ENCODE assay signal across 28 cellular contexts in genomic region chr20:43284481-43284880, GRCh38.
"Had no signal": no experiment of that assay in that cellular context is flagged by ENCODE, and none has a peak within 500 bp of the region (broad histone marks: within the 10 kb centered on the region; RNA-seq: fewer than 3 reads in every experiment).

No MANE protein-coding gene starts in this region.

- DNase-seq: hypothalamus; immature natural killer cell; kidney; left colon; left lung; lower lobe of right lung; mammary epithelial cell; mesenchymal stem cell; naive thymus-derived CD8-positive, alpha-beta T cell; pancreas; posterior cingulate gyrus; psoas muscle; stimulated activated CD4-positive, alpha-beta T cell treated with anti-CD3 and anti-CD28 coated beads, Interleukin-12 subunit alpha, Interleukin-12 subunit beta, amount 100 ng/mL, for 4 hours; stimulated activated CD4-positive, alpha-beta T cell treated with anti-CD3 and anti-CD28 coated beads, Interleukin-15, amount 100 ng/mL, for 24 hours; stimulated activated CD4-positive, alpha-beta T cell treated with anti-CD3 and anti-CD28 coated beads, Interleukin-2, amount 100 ng/mL, for 24 hours; stimulated activated CD4-positive, alpha-beta T cell treated with anti-CD3 and anti-CD28 coated beads, Interleukin-4, amount 100 ng/mL, for 1 hour; stimulated activated naive B cell treated with anti-CD40 and anti-IgM and Interleukin-4, amounts not matched to agents 10 μg/mL and 1 μg/mL and 100 μg/mL, for 72 hours; stimulated activated naive CD8-positive, alpha-beta T cell treated with anti-CD3 and anti-CD28 coated beads, Interleukin-15, Interleukin-2, amounts not matched to agents 100 U/mL and 50 U/mL, for 24 hours; stomach; testis; thyroid gland; transverse colon; upper lobe of left lung had no signal

- H3K36me3 Mint-ChIP-seq: immature natural killer cell; naive thymus-derived CD8-positive, alpha-beta T cell; stimulated activated naive B cell treated with anti-CD40 and anti-IgM and Interleukin-4, amounts not matched to agents 10 μg/mL and 1 μg/mL and 100 μg/mL, for 72 hours had no signal

- H3K4me3 ChIP-seq: left lung, lower lobe of right lung, pancreas, psoas muscle, right atrium auricular region, skin epidermis, stomach, testis, thyroid gland, transverse colon, upper lobe of left lung, vagina had no signal

- H3K27ac Mint-ChIP-seq: immature natural killer cell; naive thymus-derived CD8-positive, alpha-beta T cell; nephron; stimulated activated naive B cell treated with anti-CD40 and anti-IgM and Interleukin-4, amounts not matched to agents 10 μg/mL and 1 μg/mL and 100 μg/mL, for 72 hours had no signal

- H3K4me3 Mint-ChIP-seq: immature natural killer cell; naive thymus-derived CD8-positive, alpha-beta T cell; nephron; neural crest cell; stimulated activated naive B cell treated with anti-CD40 and anti-IgM and Interleukin-4, amounts not matched to agents 10 μg/mL and 1 μg/mL and 100 μg/mL, for 72 hours had no signal

- H3K4me1 Mint-ChIP-seq: immature natural killer cell; naive thymus-derived CD8-positive, alpha-beta T cell; nephron; neural crest cell; stimulated activated naive B cell treated with anti-CD40 and anti-IgM and Interleukin-4, amounts not matched to agents 10 μg/mL and 1 μg/mL and 100 μg/mL, for 72 hours had no signal
